ENCODE assay signal across 8 cellular contexts in genomic region chr7:19663816-19664531, GRCh38. TPM values are rescaled to one million over a fixed set of nuclear protein-coding genes. Genes with fewer than 3 reads are reported as not detected.
DNase-seq lines count a peak whose midpoint lies in the region; ATAC-seq and TF ChIP-seq lines count a peak whose summit lies in the region.

No MANE protein-coding gene starts in this region.

- H3K27ac Mint-ChIP-seq in effector memory CD8-positive, alpha-beta T cell = no peak overlapping the region

- ATAC-seq in GM18868 (IDR thresholded peaks at IDR 0.05; ENCODE audit: unreplicated experiment) = peak; percentile 98
- peak; percentile 52 for ATAC-seq in effector memory CD8-positive, alpha-beta T cell (replicated peaks)

- no peaks in the 10 kb centered on the region for H3K9me2 ChIP-seq in MM.1S (replicated peaks; ENCODE audit: insufficient read depth, low read length)

- TF ChIP-seq CTCF in MM.1S (IDR thresholded peaks at IDR 0.05; ENCODE audit: low read length) (no peak), thyroid gland (IDR thresholded peaks at IDR 0.05) (no peak)

- H3K9me3 Mint-ChIP-seq in effector memory CD8-positive, alpha-beta T cell = no peaks in the 10 kb centered on the region

- H3K4me3 Mint-ChIP-seq in effector memory CD8-positive, alpha-beta T cell = no peak overlapping the region

- H3K79me2 ChIP-seq in MM.1S (ENCODE audit: low read length) = no peaks in the 10 kb centered on the region

- H3K36me3 Mint-ChIP-seq in effector memory CD8-positive, alpha-beta T cell (ENCODE audit: insufficient read depth) = no peaks in the 10 kb centered on the region

- H3K4me1 ChIP-seq in MM.1S (ENCODE audit: low read length) (no peaks in the 10 kb centered on the region; the same call in 1 of the 2 replicates), thyroid gland (no peaks in the 10 kb centered on the region)

- 50 to 56% methylated on average over 4 of the region's 4 CpGs for WGBS in thyroid gland, 2 donors

- H3F3A ChIP-seq in MM.1S (ENCODE audit: insufficient read depth, low read length) = no peaks in the 10 kb centered on the region

- H4K20me1 ChIP-seq in MM.1S (ENCODE audit: insufficient read depth, low read length) = no peaks in the 10 kb centered on the region

- no peaks in the 10 kb centered on the region for H3K36me3 ChIP-seq in MM.1S (replicated peaks; ENCODE audit: insufficient read depth, low read length)
- no peaks in the 10 kb centered on the region for H3K36me3 ChIP-seq in thyroid gland

- H3K9ac ChIP-seq in MM.1S (ENCODE audit: low read length) = peak overlapping the region; percentile 11; the same call in 1 of the 2 replicates

- peak overlapping the region; percentile 31; the same call in 1 of the 2 replicates for H2AFZ ChIP-seq in MM.1S (ENCODE audit: low read length)

- TF ChIP-seq POLR2A in thyroid gland (IDR thresholded peaks at IDR 0.05) = no peak

- H3K27me3 ChIP-seq in MM.1S (replicated peaks; ENCODE audit: insufficient read depth, low read length) (no peaks in the 10 kb centered on the region), thyroid gland (no peaks in the 10 kb centered on the region)

- intact Hi-C loops in thyroid gland (cut with DNase I) = no loop called here

- H3K27ac ChIP-seq in MM.1S (ENCODE audit: low read length) (no peak overlapping the region), thyroid gland (no peak overlapping the region)

- peaks cover 4 to 13% of the 10 kb centered on the region in 2 donors for H3K4me1 Mint-ChIP-seq in effector memory CD8-positive, alpha-beta T cell (ENCODE audit: low read depth in 2 of 2)

- H3K4me3 ChIP-seq in MM.1S (ENCODE audit: low read length) (no peak overlapping the region), thyroid gland (replicated peaks in 1 of 3) (no peak overlapping the region)

- peak overlapping the region; percentile 48 for H3K4me2 ChIP-seq in MM.1S (ENCODE audit: low read depth, low read length)

- H3K27me3 Mint-ChIP-seq in effector memory CD8-positive, alpha-beta T cell = peaks cover 11 to 17% of the 10 kb centered on the region in 2 donors

- H3K9me3 ChIP-seq in MM.1S (replicated peaks; ENCODE audit: insufficient read depth, low read length) (no peaks in the 10 kb centered on the region), thyroid gland (no peaks in the 10 kb centered on the region)

- DNase-seq in HCEC 1CT = peak; percentile 18
- DNase-seq in MM.1S = peak; percentile 45
- no peak for DNase-seq in effector memory CD8-positive, alpha-beta T cell
- DNase-seq in stimulated activated CD4-positive, alpha-beta T cell treated with anti-CD3 and anti-CD28 coated beads, Interleukin-15, amount 100 ng/mL, for 24 hours = no peak
- no peak for DNase-seq in iPS-NIHi7 (ENCODE audit: extremely low spot score)
- DNase-seq in cerebellar nuclear complex (lab: John Stamatoyannopoulos, UW) = no peak
- DNase-seq in thyroid gland = no peak

RNA-seq across cellular contexts. Expression of gene POLR1F, which starts 44.9 kb away (rescaled TPM):
- total RNA-seq in thyroid gland = 10 to 100 TPM; 12.7 to 17.2 (median 15.4) TPM

Comparison
In these comparisons a context has a peak if more than half of its experiments do, and no peak if none do; other contexts are left out.
1. DNase-seq: peak in HCEC 1CT (single experiment) and MM.1S (single experiment); none in effector memory CD8-positive, alpha-beta T cell (0 of 3), stimulated activated CD4-positive, alpha-beta T cell treated with anti-CD3 and anti-CD28 coated beads, Interleukin-15, amount 100 ng/mL, for 24 hours (single experiment), iPS-NIHi7 (single experiment), cerebellar nuclear complex (0 of 2) and thyroid gland (0 of 2).